24 cellular contexts compared by ENCODE assay signal in genomic region chr3:133301731-133302130, GRCh38.
DNase-seq lines count a peak whose midpoint lies in the region; ATAC-seq, FAIRE-seq and TF ChIP-seq lines count a peak whose summit lies in the region.
"Had no signal": no experiment of that assay in that cellular context is flagged by ENCODE, and none has a peak within 500 bp of the region (broad histone marks: within the 10 kb centered on the region; RNA-seq: fewer than 3 reads in every experiment).

No MANE protein-coding gene starts in this region.

- DNase-seq in EL (peak; percentile 48), RWPE2 (ENCODE audit: low spot score) (no peak), fibroblast of pulmonary artery (ENCODE audit: low read depth) (peak; percentile 25), urothelium cell line (ENCODE audit: low spot score) (peak; percentile 12), esophagus muscularis mucosa (ENCODE audit: extremely low spot score) (no peak), Ammon's horn (ENCODE audit: low spot score) (no peak)
- DNase-seq: activated CD8-positive, alpha-beta T cell treated with anti-CD3 and anti-CD28 coated beads for 36 hours; activated naive CD8-positive, alpha-beta T cell treated with anti-CD3 and anti-CD28 coated beads for 36 hours; activated T-cell treated with anti-CD3 and anti-CD28 coated beads for 4 hours; CD8-positive, alpha-beta T cell; dorsolateral prefrontal cortex; glutamatergic neuron; MV-4-11; NCI-H146; NCI-H2171 treated with DMSO at 0.1 percent for 48 hours; NCI-H524; Peyer's patch; spleen; T-helper 1 cell had no signal

- H3K27ac ChIP-seq in RWPE2 (ENCODE audit: poor library complexity, severe bottlenecking) (peak overlapping the region; percentile 69), esophagus muscularis mucosa (replicated peaks in 1 of 4) (no peak overlapping the region)
- H3K27ac ChIP-seq: dorsolateral prefrontal cortex, parathyroid adenoma, Peyer's patch, spleen had no signal

- TF ChIP-seq POLR2A in esophagus muscularis mucosa (IDR thresholded peaks at IDR 0.05; ENCODE audit: low read depth), result no peak

- H3K36me3 ChIP-seq in RWPE2 (ENCODE audit: low read depth), result no peaks in the 10 kb centered on the region
- H3K36me3 ChIP-seq in esophagus muscularis mucosa, result no peaks in the 10 kb centered on the region
- H3K36me3 ChIP-seq: Peyer's patch, spleen had no signal

- ATAC-seq in RWPE2 (ENCODE audit: low read depth), result no peak
- no peak for ATAC-seq in GM21367 (IDR thresholded peaks at IDR 0.05; ENCODE audit: unreplicated experiment)
- ATAC-seq: activated CD4-positive, CD25-positive, alpha-beta regulatory T cell treated with anti-CD3 and anti-CD28 coated beads, Interleukin-2, amount 50 U/mL, for 24 hours; activated CD8-positive, alpha-beta T cell treated with anti-CD3 and anti-CD28 coated beads for 36 hours; CD8-positive, alpha-beta T cell; GM23338 had no signal

- no peak for TF ChIP-seq EP300 in esophagus muscularis mucosa (IDR thresholded peaks at IDR 0.05)

- no peaks in the 10 kb centered on the region for H3K27me3 ChIP-seq in RWPE2 (ENCODE audit: insufficient read depth, poor library complexity, severe bottlenecking)
- no peaks in the 10 kb centered on the region for H3K27me3 ChIP-seq in esophagus muscularis mucosa
- H3K27me3 ChIP-seq: dorsolateral prefrontal cortex, Peyer's patch, spleen had no signal

- intact Hi-C loops in esophagus muscularis mucosa (cut with DNase I), result no loop called here

- H3K4me1 ChIP-seq in RWPE2 (ENCODE audit: insufficient read depth, poor library complexity, severe bottlenecking), result peaks cover 10% of the 10 kb centered on the region
- peaks cover 6 to 16% (median 11%) of the 10 kb centered on the region in 4 donors for H3K4me1 ChIP-seq in esophagus muscularis mucosa
- H3K4me1 ChIP-seq: parathyroid adenoma, Peyer's patch, spleen had no signal

- H3K4me3 ChIP-seq in RWPE2 (ENCODE audit: severe bottlenecking), result no peak overlapping the region
- H3K4me3 ChIP-seq in fibroblast of pulmonary artery (replicated peaks; ENCODE audit: low read depth, low read length), result peak overlapping the region; percentile 6
- H3K4me3 ChIP-seq in esophagus muscularis mucosa, result no peak overlapping the region
- H3K4me3 ChIP-seq: dorsolateral prefrontal cortex, GM23338, lung, Peyer's patch, spleen had no signal

- FAIRE-seq in urothelium cell line (lab: Jason Lieb, UNC), result no peak

- TF ChIP-seq CTCF in RWPE2 (IDR thresholded peaks at IDR 0.05; ENCODE audit: poor library complexity, severe bottlenecking) (no peak), fibroblast of pulmonary artery (IDR thresholded peaks at IDR 0.05; ENCODE audit: low read length, missing control alignments) (no peak), esophagus muscularis mucosa (IDR thresholded peaks at IDR 0.05) (no peak)

- H3K9me3 ChIP-seq in RWPE2 (ENCODE audit: severe bottlenecking), result no peaks in the 10 kb centered on the region
- H3K9me3 ChIP-seq in esophagus muscularis mucosa, result no peaks in the 10 kb centered on the region
- H3K9me3 ChIP-seq: Peyer's patch had no signal

Comparison
In these comparisons a context has a peak if more than half of its experiments do, and no peak if none do; other contexts are left out.
1. DNase-seq: peak in EL (single experiment), fibroblast of pulmonary artery (single experiment) and urothelium cell line (single experiment); none in RWPE2 (single experiment), esophagus muscularis mucosa (single experiment) and Ammon's horn (single experiment).